In the genomic region with DNA sequence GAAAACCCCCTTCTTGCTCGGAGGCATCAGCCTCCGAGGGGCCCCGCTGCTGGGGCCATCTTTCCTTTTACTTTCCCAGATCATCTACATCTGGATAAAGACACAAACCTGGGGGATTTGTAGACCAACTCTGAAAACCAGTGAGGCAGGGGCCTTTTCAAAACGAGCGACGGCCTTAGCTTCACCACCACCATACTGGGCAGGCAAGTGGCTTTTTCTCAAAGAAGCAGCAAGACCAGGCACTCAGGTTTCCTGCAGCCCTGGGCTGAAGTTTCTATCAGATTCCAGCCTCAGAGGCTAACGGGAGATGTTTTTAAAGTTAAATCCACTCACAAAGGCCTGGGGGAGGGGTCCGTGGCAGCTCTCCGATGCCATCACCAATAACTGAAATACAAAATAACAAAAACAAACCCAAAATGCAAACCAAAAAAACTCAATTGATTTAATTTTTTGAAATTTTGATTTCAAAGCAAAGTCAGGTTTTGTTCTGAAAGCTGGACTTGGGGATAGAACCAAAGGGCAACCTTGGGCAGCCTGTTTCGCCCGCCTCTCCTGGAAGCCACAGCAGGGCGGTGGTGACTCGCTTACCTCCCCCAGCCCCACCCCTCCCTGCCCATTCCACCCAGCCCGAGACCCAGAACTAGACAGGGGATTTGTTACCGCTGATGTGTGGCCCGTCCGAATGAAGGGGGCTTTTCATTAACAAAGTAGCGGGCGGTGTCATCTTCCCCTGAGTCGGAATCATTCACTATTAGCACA, we compare ENCODE assay signal across 15 cellular contexts. TPM values are rescaled to one million over a fixed set of nuclear protein-coding genes. Genes with fewer than 3 reads are reported as not detected.
DNase-seq lines count a peak whose midpoint lies in the region; ATAC-seq and TF ChIP-seq lines count a peak whose summit lies in the region.
"Had no signal": no experiment of that assay in that cellular context is flagged by ENCODE, and none has a peak within 500 bp of the region (broad histone marks: within the 10 kb centered on the region; RNA-seq: fewer than 3 reads in every experiment).

No MANE protein-coding gene starts in this region.

- H3K27ac Mint-ChIP-seq in neural progenitor cell (no peak overlapping the region), type B pancreatic cell (no peak overlapping the region)

- H3K79me2 ChIP-seq in neural progenitor cell (ENCODE audit: low read depth) = no peaks in the 10 kb centered on the region

- no peak overlapping the region for H3K4me3 Mint-ChIP-seq in neural progenitor cell
- no peak overlapping the region for H3K4me3 Mint-ChIP-seq in type B pancreatic cell

- no peaks in the 10 kb centered on the region for H3K36me3 ChIP-seq in neural progenitor cell

- no peaks in the 10 kb centered on the region for H3K36me3 Mint-ChIP-seq in neural progenitor cell
- no peaks in the 10 kb centered on the region for H3K36me3 Mint-ChIP-seq in type B pancreatic cell

- no peaks in the 10 kb centered on the region for H3K27me3 ChIP-seq in neural progenitor cell

- H3K4me1 Mint-ChIP-seq in neural progenitor cell = peaks cover 16% of the 10 kb centered on the region
- H3K4me1 Mint-ChIP-seq in type B pancreatic cell (ENCODE audit: unreplicated experiment) = peaks cover 5% of the 10 kb centered on the region

- peaks cover 8% of the 10 kb centered on the region for H3F3A ChIP-seq in neural progenitor cell (ENCODE audit: low read depth)

- H3K27ac ChIP-seq in neural progenitor cell = no peak overlapping the region
- H3K27ac ChIP-seq: HL-60 had no signal

- peak overlapping the region; percentile 38 for H3K4me2 ChIP-seq in neural progenitor cell

- no peaks in the 10 kb centered on the region for H4K20me1 ChIP-seq in neural progenitor cell (ENCODE audit: low read depth)

- H3K4me1 ChIP-seq in neural progenitor cell = peaks cover 18% of the 10 kb centered on the region

- H3K27me3 Mint-ChIP-seq in neural progenitor cell (ENCODE audit: insufficient read depth, low read depth) = peaks cover 19% of the 10 kb centered on the region
- H3K27me3 Mint-ChIP-seq in type B pancreatic cell = peaks cover 35% of the 10 kb centered on the region

- DNase-seq in G401 (ENCODE audit: low spot score) (peak; percentile 26), globus pallidus (ENCODE audit: low spot score) (peak; percentile 29), left kidney (ENCODE audit: low read depth, low spot score) (peak; percentile 72), neural progenitor cell (ENCODE audit: low spot score) (peak; percentile 49), type B pancreatic cell (ENCODE audit: extremely low spot score, unreplicated experiment) (no peak), RPMI8226 (no peak), NCI-H1694 treated with DMSO at 0.1 percent for 48 hours (lab: John Stamatoyannopoulos, UW) (no peak)
- DNase-seq: EL, KBM-7, NCI-H1092 treated with DMSO at 0.1 percent for 48 hours, NCI-H187, NCI-H446 had no signal

- TF ChIP-seq CTCF in neural progenitor cell (IDR thresholded peaks at IDR 0.05) = no peak
- TF ChIP-seq CTCF in type B pancreatic cell (conservative IDR thresholded peaks at IDR 0.05) = no peak

- no peak overlapping the region for H2AFZ ChIP-seq in neural progenitor cell (replicated peaks)

- no peak overlapping the region for H3K9ac ChIP-seq in neural progenitor cell

- in situ Hi-C loops in G401 (cut with HindIII; ENCODE audit: low sequenced_read_pairs) = no loop called here

- ATAC-seq in GM18517 (IDR thresholded peaks at IDR 0.05; ENCODE audit: unreplicated experiment) = no peak
- ATAC-seq: HCT116 had no signal

- H3K9me3 Mint-ChIP-seq in neural progenitor cell (peaks cover 12% of the 10 kb centered on the region), type B pancreatic cell (peaks cover 4% of the 10 kb centered on the region)

- H3K4me3 ChIP-seq in neural progenitor cell = no peak overlapping the region

- H3K9me3 ChIP-seq in neural progenitor cell (ENCODE audit: low read depth) = no peaks in the 10 kb centered on the region

RNA-seq across cellular contexts. Expression of gene SALL1, which starts 55.8 kb away (rescaled TPM):
- total RNA-seq in G401 (2014; rRNA removed; shearing (Covaris generic)) = not detected in 2 replicates
- total RNA-seq in neural progenitor cell (ENCODE audit: low replicate concordance) (50.3 and 70.7 TPM in 2 replicates), type B pancreatic cell (ENCODE audit: low replicate concordance) (8.0 and 27.0 TPM in 2 replicates)

Comparison
In these comparisons a context has a peak if more than half of its experiments do, and no peak if none do; other contexts are left out.
1. DNase-seq: peak in G401 (single experiment), globus pallidus (single experiment), left kidney (single experiment) and neural progenitor cell (single experiment); none in type B pancreatic cell (single experiment), RPMI8226 (single experiment) and NCI-H1694 treated with DMSO at 0.1 percent for 48 hours (single experiment).